8 cellular contexts compared by ENCODE assay signal in the genomic region with DNA sequence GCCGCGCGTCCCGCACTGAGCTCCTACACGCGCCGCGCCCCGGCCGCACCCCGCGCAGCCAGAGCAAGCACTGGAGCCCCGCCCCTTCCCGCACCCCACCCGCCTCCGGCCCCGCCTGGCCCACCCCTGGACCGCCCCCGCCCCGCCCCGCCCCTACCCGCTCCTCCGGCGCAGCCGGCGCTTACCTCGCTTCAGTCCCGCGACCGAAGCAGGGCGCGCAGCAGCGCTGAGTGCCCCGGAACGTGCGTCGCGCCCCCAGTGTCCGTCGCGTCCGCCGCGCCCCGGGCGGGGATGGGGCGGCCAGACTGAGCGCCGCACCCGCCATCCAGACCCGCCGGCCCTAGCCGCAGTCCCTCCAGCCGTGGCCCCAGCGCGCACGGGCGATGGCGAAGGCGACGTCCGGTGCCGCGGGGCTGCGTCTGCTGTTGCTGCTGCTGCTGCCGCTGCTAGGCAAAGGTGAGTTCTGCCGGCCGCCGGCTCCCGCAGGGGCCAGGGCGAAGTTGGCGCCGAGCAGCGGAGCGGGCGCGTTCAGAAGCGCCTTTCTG. TPM values are rescaled to one million over a fixed set of nuclear protein-coding genes. Genes with fewer than 3 reads are reported as not detected.
DNase-seq lines count a peak whose midpoint lies in the region; ATAC-seq and TF ChIP-seq lines count a peak whose summit lies in the region.

A gene (plus strand): TSS at position 194 of the 545 bp plus-strand sequence. CDS start 190 bp downstream, at position 384.

- CTCF ChIA-PET in CD4-positive, alpha-beta memory T cell (lab: Charles Lee; ENCODE audit: partially characterized antibody): no interaction called here
- CTCF ChIA-PET in mammary epithelial cell (lab: Charles Lee; ENCODE audit: low non-redundant PET): no interaction called here

- dilution Hi-C loops in mammary epithelial cell (cut with HindIII; ENCODE audit: low sequenced_read_pairs): no loop called here

- in situ Hi-C loops in mammary epithelial cell (cut with MboI; ENCODE audit: low sequenced_read_pairs in 2 of 2): no loop called here

- H3K9ac ChIP-seq in HUES6 (ENCODE audit: low read length) (peak within 1 kb of the TSS; percentile 82), mammary epithelial cell (ENCODE audit: insufficient read depth, low read length) (no peak within 1 kb of the TSS)

- no peaks in the 10 kb centered on the region for H3K79me2 ChIP-seq in mammary epithelial cell (ENCODE audit: insufficient read depth, low read length)

- WGBS in mammary epithelial cell (ENCODE audit: low coverage, missing lambda C conversion rate): 0% methylated on average over 1 of the region's 78 CpGs

- peaks cover 19 to 31% of the 10 kb centered on the region in 2 donors for H3K27me3 Mint-ChIP-seq in CD4-positive, alpha-beta memory T cell

- ATAC-seq in left lung (peak; percentile 66), thoracic aorta (ENCODE audit: insufficient number of reproducible peaks, low FRiP score, low read depth) (no peak), GM18868 (IDR thresholded peaks at IDR 0.05; ENCODE audit: unreplicated experiment) (no peak)

- no peak within 1 kb of the TSS for H3K27ac Mint-ChIP-seq in CD4-positive, alpha-beta memory T cell

- POLR2A ChIA-PET in CD4-positive, alpha-beta memory T cell (lab: Charles Lee; ENCODE audit: partially characterized antibody): no interaction called here

- no peak within 1 kb of the TSS for H3K4me3 ChIP-seq in CD4-positive, alpha-beta memory T cell (ENCODE audit: low read length in 2 of 2)
- peak within 1 kb of the TSS; percentile 87 for H3K4me3 ChIP-seq in HUES6 (ENCODE audit: low read depth, low read length)
- peak within 1 kb of the TSS in 2 of 3 experiments; percentile 38 to 57 for H3K4me3 ChIP-seq in mammary epithelial cell (replicated peaks in 1 of 3; ENCODE audit: insufficient read depth in 1 of 3, low read depth in 2 of 3, low read length in 3 of 3)
- peak within 1 kb of the TSS; percentile 17 to 46 for H3K4me3 ChIP-seq in left lung
- H3K4me3 ChIP-seq in thoracic aorta: peak within 1 kb of the TSS; percentile 62

- no peaks in the 10 kb centered on the region for H3K27me3 ChIP-seq in CD4-positive, alpha-beta memory T cell (ENCODE audit: insufficient read depth, low read length)
- H3K27me3 ChIP-seq in HUES6 (ENCODE audit: control insufficient read depth, insufficient read depth, low read length) (peaks cover 57% of the 10 kb centered on the region), mammary epithelial cell (ENCODE audit: insufficient read depth, low read length) (peaks cover 8% of the 10 kb centered on the region), left lung (peaks cover 24 to 93% of the 10 kb centered on the region in 2 donors), thoracic aorta (replicated peaks; ENCODE audit: insufficient read depth) (no peaks in the 10 kb centered on the region)

- H3K9me3 Mint-ChIP-seq in CD4-positive, alpha-beta memory T cell: no peaks in the 10 kb centered on the region

- no TSS peak for BruUV-seq in mammary epithelial cell (replicated peaks; lab: Mats Ljungman, UMichigan)

- peaks cover 0 to 17% (median 6%) of the 10 kb centered on the region in 4 donors for H3K4me1 Mint-ChIP-seq in CD4-positive, alpha-beta memory T cell

- no peak within 1 kb of the TSS for H3K27ac ChIP-seq in CD4-positive, alpha-beta memory T cell (ENCODE audit: low read depth, low read length)
- H3K27ac ChIP-seq in HUES6 (ENCODE audit: low read depth, low read length): no peak within 1 kb of the TSS
- H3K27ac ChIP-seq in mammary epithelial cell (ENCODE audit: insufficient read depth, low read depth, low read length): no peak within 1 kb of the TSS
- H3K27ac ChIP-seq in left lung: no peak within 1 kb of the TSS
- H3K27ac ChIP-seq in thoracic aorta: no peak within 1 kb of the TSS

- TF ChIP-seq CTCF in mammary epithelial cell (conservative IDR thresholded peaks at IDR 0.05 in 1 of 2, IDR thresholded peaks at IDR 0.05 in 1 of 2; ENCODE audit: extremely low read depth in 1 of 2, insufficient read depth in 1 of 2, low read depth in 1 of 2, low read length in 2 of 2) (no peak), left lung (IDR thresholded peaks at IDR 0.05) (no peak), thoracic aorta (IDR thresholded peaks at IDR 0.05) (no peak)

- intact Hi-C loops in CD4-positive, alpha-beta memory T cell (cut with micrococcal nuclease): no loop called here
- intact Hi-C loops in mammary epithelial cell (cut with micrococcal nuclease) (loop anchor here (10.0 kb wide), 1 partner anchor 112 kb away; no protein-coding TSS in a partner anchor), left lung (cut with DNase I) (no loop called here)

- no peaks in the 10 kb centered on the region for H3K36me3 Mint-ChIP-seq in CD4-positive, alpha-beta memory T cell

- peak within 1 kb of the TSS; percentile 92 for H3K4me2 ChIP-seq in mammary epithelial cell (ENCODE audit: insufficient read depth, low read depth, low read length)

- no peak for DNase-seq in CD4-positive, alpha-beta memory T cell
- DNase-seq in mammary epithelial cell (peak; percentile 40), left lung (peak; percentile 47 to 87), thoracic aorta (ENCODE audit: low spot score) (no peak), H4 (ENCODE audit: low spot score) (no peak)
- DNase-seq in central memory CD4-positive, alpha-beta T cell: no peak

- H3K4me1 ChIP-seq in CD4-positive, alpha-beta memory T cell (ENCODE audit: insufficient read depth, low read length): no peaks in the 10 kb centered on the region
- peaks cover 20% of the 10 kb centered on the region; the same call in 1 of the 2 replicates for H3K4me1 ChIP-seq in HUES6 (ENCODE audit: control insufficient read depth, insufficient read depth, low read length)
- peaks cover 4% of the 10 kb centered on the region for H3K4me1 ChIP-seq in mammary epithelial cell (ENCODE audit: insufficient read depth, low read length)
- H3K4me1 ChIP-seq in left lung: peaks cover 0 to 18% of the 10 kb centered on the region in 2 donors
- peaks cover 0 to 11% of the 10 kb centered on the region in 2 donors for H3K4me1 ChIP-seq in thoracic aorta (ENCODE audit: control insufficient read depth in 1 of 2, low read depth in 2 of 2)

- H3K4me3 Mint-ChIP-seq in CD4-positive, alpha-beta memory T cell: peak within 1 kb of the TSS; percentile 57 to 83 (median 68)

- H3K36me3 ChIP-seq in CD4-positive, alpha-beta memory T cell (ENCODE audit: insufficient read depth, low read length): no peaks in the 10 kb centered on the region
- H3K36me3 ChIP-seq in HUES6 (ENCODE audit: control insufficient read depth, insufficient read depth, low read length) (no peaks in the 10 kb centered on the region), mammary epithelial cell (ENCODE audit: insufficient read depth, low read length) (no peaks in the 10 kb centered on the region), left lung (no peaks in the 10 kb centered on the region), thoracic aorta (no peaks in the 10 kb centered on the region)

- H4K20me1 ChIP-seq in mammary epithelial cell (ENCODE audit: insufficient read depth, low read length): no peaks in the 10 kb centered on the region

- no peaks in the 10 kb centered on the region for H3K9me3 ChIP-seq in CD4-positive, alpha-beta memory T cell (ENCODE audit: control insufficient read depth in 1 of 2, low read length in 2 of 2)
- H3K9me3 ChIP-seq in HUES6 (ENCODE audit: control insufficient read depth, insufficient read depth, low read depth, low read length): no peaks in the 10 kb centered on the region
- H3K9me3 ChIP-seq in mammary epithelial cell (replicated peaks; ENCODE audit: insufficient read depth, low read length): no peaks in the 10 kb centered on the region
- no peaks in the 10 kb centered on the region for H3K9me3 ChIP-seq in left lung
- no peaks in the 10 kb centered on the region for H3K9me3 ChIP-seq in thoracic aorta

- H2AFZ ChIP-seq in mammary epithelial cell (ENCODE audit: low read depth, low read length): peak within 1 kb of the TSS; percentile 74

RNA-seq across cellular contexts. Expression of the gene that starts here (rescaled TPM):
- not detected for total RNA-seq in CD4-positive, alpha-beta memory T cell
- not detected for polyA plus RNA-seq in CD4-positive, alpha-beta memory T cell
- total RNA-seq in mammary epithelial cell: 1 to 10 TPM in 1 of 2 donors, under 1 TPM in 1; 0.17 to 1.5 TPM
- polyA plus RNA-seq in mammary epithelial cell: 0.80 TPM
- 0.21 TPM for polyA minus RNA-seq in mammary epithelial cell
- total RNA-seq in left lung: 1 to 10 TPM in 1 of 2 donors, under 1 TPM in 1; 0.97 to 1.0 TPM
- total RNA-seq in thoracic aorta: under 1 TPM in 1 of 2 donors, not detected in 1; 0.14 TPM
- total RNA-seq in H4 (2014; rRNA removed; shearing (Covaris generic)): 0.04 TPM in 1 of 2 replicates, not detected in the other

Comparison
In these comparisons a context has a peak if more than half of its experiments do, and no peak if none do; other contexts are left out.
1. DNase-seq: peak in mammary epithelial cell (single experiment) and left lung (2 of 2); none in CD4-positive, alpha-beta memory T cell (0 of 5), thoracic aorta (single experiment), central memory CD4-positive, alpha-beta T cell (single experiment) and H4 (single experiment).
2. H3K4me3 ChIP-seq: peak in HUES6 (single experiment), mammary epithelial cell (2 of 3), left lung (2 of 2) and thoracic aorta (single experiment); none in CD4-positive, alpha-beta memory T cell (0 of 2).